Comparison of ENCODE assay signal across 1 cellular context in the genomic region with DNA sequence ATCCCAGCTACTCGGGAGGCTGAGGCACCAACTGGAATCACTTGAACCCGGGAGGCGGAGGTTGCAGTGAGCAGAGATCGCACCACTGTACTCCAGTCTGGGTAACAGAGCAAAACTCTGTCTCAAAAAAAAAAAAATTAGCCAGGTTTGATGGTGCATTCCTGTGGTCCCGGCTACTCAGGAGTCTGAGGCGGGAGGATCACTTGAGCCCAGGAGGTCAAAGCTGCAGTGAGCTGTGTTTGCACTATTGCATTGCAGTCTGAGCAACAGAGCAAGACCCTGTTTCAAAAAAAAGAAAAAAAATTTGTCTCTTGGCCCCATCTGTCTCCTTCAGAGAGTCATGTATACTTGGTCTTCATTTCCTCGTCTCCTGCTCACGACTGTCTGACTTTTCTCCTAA.
TF ChIP-seq lines count a peak whose summit lies in the region.

No MANE protein-coding gene starts in this region.

TF ChIP-seq in A549, 52 proteins besides CTCF, POLR2A, EP300 and RAD21:
- TF ChIP-seq, protein P1, sequence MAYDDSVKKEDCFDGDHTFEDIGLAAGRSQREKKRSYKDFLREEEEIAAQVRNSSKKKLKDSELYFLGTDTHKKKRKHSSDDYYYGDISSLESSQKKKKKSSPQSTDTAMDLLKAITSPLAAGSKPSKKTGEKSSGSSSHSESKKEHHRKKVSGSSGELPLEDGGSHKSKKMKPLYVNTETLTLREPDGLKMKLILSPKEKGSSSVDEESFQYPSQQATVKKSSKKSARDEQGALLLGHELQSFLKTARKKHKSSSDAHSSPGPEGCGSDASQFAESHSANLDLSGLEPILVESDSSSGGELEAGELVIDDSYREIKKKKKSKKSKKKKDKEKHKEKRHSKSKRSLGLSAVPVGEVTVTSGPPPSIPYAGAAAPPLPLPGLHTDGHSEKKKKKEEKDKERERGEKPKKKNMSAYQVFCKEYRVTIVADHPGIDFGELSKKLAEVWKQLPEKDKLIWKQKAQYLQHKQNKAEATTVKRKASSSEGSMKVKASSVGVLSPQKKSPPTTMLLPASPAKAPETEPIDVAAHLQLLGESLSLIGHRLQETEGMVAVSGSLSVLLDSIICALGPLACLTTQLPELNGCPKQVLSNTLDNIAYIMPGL (CRISPR knock-in tag; IDR thresholded peaks at IDR 0.05; ENCODE audit: borderline replicate concordance), result no peak
- TF ChIP-seq ZSCAN20 (CRISPR knock-in tag; IDR thresholded peaks at IDR 0.05) (no peak), GATA3 (IDR thresholded peaks at IDR 0.05; ENCODE audit: borderline replicate concordance) (no peak), PHF8 (IDR thresholded peaks at IDR 0.05; ENCODE audit: borderline replicate concordance, low read depth) (no peak), FOSL2 (IDR thresholded peaks at IDR 0.05) (no peak), FOSL2 (CRISPR knock-in tag; IDR thresholded peaks at IDR 0.05) (no peak)
